Comparison of ENCODE assay signal across 9 cellular contexts in genomic region chr6:37141291-37142046, GRCh38. TPM values are rescaled to one million over a fixed set of nuclear protein-coding genes. Genes with fewer than 3 reads are reported as not detected.
DNase-seq lines count a peak whose midpoint lies in the region; ATAC-seq lines count a peak whose summit lies in the region.
"Had no signal": no experiment of that assay in that cellular context is flagged by ENCODE, and none has a peak within 500 bp of the region (broad histone marks: within the 10 kb centered on the region; RNA-seq: fewer than 3 reads in every experiment).

No MANE protein-coding gene starts in this region.

- H3K27me3 Mint-ChIP-seq in activated CD8-positive, alpha-beta memory T cell treated with anti-CD3 and anti-CD28 coated beads, Interleukin-2, amount 10 ng/mL, durations not matched to agents 7 days and 5 days = no peaks in the 10 kb centered on the region

- DNase-seq in activated CD8-positive, alpha-beta memory T cell treated with anti-CD3 and anti-CD28 coated beads, Interleukin-2, amount 10 ng/mL, durations not matched to agents 7 days and 5 days = no peak
- DNase-seq in activated CD8-positive, alpha-beta memory T cell treated with anti-CD3 and anti-CD28 coated beads, Interleukin-2, amount 50 U/mL, for 48 hours = no peak
- no peak for DNase-seq in SK-N-MC (ENCODE audit: low read depth, low spot score)
- DNase-seq in fibroblast of the conjunctiva (ENCODE audit: low read depth) = peak; percentile 75
- no peak for DNase-seq in RKO (ENCODE audit: low spot score)
- DNase-seq in NOMO-1 treated with dmso at 0.1 percent for 144 hours (lab: John Stamatoyannopoulos, UW; ENCODE audit: unreplicated experiment) = no peak

- no peaks in the 10 kb centered on the region for H3K9me3 Mint-ChIP-seq in activated CD8-positive, alpha-beta memory T cell treated with anti-CD3 and anti-CD28 coated beads, Interleukin-2, amount 10 ng/mL, durations not matched to agents 7 days and 5 days (ENCODE audit: low read depth)

- no peaks in the 10 kb centered on the region for H3K9me3 ChIP-seq in SK-N-MC (ENCODE audit: low read depth, low read length)

- peak overlapping the region; percentile 14 for H3K9ac ChIP-seq in SK-N-MC (ENCODE audit: insufficient read length)

- H3K36me3 Mint-ChIP-seq in activated CD8-positive, alpha-beta memory T cell treated with anti-CD3 and anti-CD28 coated beads, Interleukin-2, amount 10 ng/mL, durations not matched to agents 7 days and 5 days = peaks cover 1% of the 10 kb centered on the region

- peaks cover 44% of the 10 kb centered on the region for H3K4me1 Mint-ChIP-seq in activated CD8-positive, alpha-beta memory T cell treated with anti-CD3 and anti-CD28 coated beads, Interleukin-2, amount 10 ng/mL, durations not matched to agents 7 days and 5 days

- CTCF ChIA-PET in activated CD8-positive, alpha-beta memory T cell treated with anti-CD3 and anti-CD28 coated beads, Interleukin-2, amount 10 ng/mL, durations not matched to agents 7 days and 5 days (lab: Charles Lee) = interaction anchor here (0.7 to 1.9 kb wide), 6 partner anchors 20 to 678 kb away, joined by 3 to 6 read pairs (median 3); partner anchors contain the start of gene ZFAND3

- peak overlapping the region; percentile 53 for H3K27ac Mint-ChIP-seq in activated CD8-positive, alpha-beta memory T cell treated with anti-CD3 and anti-CD28 coated beads, Interleukin-2, amount 10 ng/mL, durations not matched to agents 7 days and 5 days

- H3K4me3 ChIP-seq in SK-N-MC = 0 out of 2 replicates have a peak overlapping the region, but pooled peaks have one; percentile 8
- H3K4me3 ChIP-seq in skin epidermis = no peak overlapping the region

- peak overlapping the region; percentile 72 for H3K27ac ChIP-seq in SK-N-MC
- H3K27ac ChIP-seq in skin epidermis = peak overlapping the region in 12 of 21 experiments; percentile 16 to 85 (median 54)
- H3K27ac ChIP-seq: C4-2B had no signal

- no peak overlapping the region for H3K4me3 Mint-ChIP-seq in activated CD8-positive, alpha-beta memory T cell treated with anti-CD3 and anti-CD28 coated beads, Interleukin-2, amount 10 ng/mL, durations not matched to agents 7 days and 5 days

- no peaks in the 10 kb centered on the region for H3K36me3 ChIP-seq in SK-N-MC (ENCODE audit: insufficient read depth, low read length)

- no peak for ATAC-seq in activated CD8-positive, alpha-beta memory T cell treated with anti-CD3 and anti-CD28 coated beads, Interleukin-2, amount 10 ng/mL, durations not matched to agents 7 days and 5 days
- ATAC-seq in HG02588 (IDR thresholded peaks at IDR 0.05; ENCODE audit: unreplicated experiment) = no peak

RNA-seq across cellular contexts. Expression of gene PIM1, which starts 28.5 kb away (rescaled TPM):
- total RNA-seq in activated CD8-positive, alpha-beta memory T cell treated with anti-CD3 and anti-CD28 coated beads, Interleukin-2, amount 10 ng/mL, durations not matched to agents 7 days and 5 days = 100 to 1,000 TPM; 361 to 464 TPM
